In genomic region chr1:89525169-89525855, GRCh38 we compare ENCODE assay signal across 8 cellular contexts. TPM values are rescaled to one million over a fixed set of nuclear protein-coding genes. Genes with fewer than 3 reads are reported as not detected.
DNase-seq lines count a peak whose midpoint lies in the region; ATAC-seq and TF ChIP-seq lines count a peak whose summit lies in the region.

No MANE protein-coding gene starts in this region.

- no peaks in the 10 kb centered on the region for H3K27me3 ChIP-seq in transverse colon

- peak overlapping the region; percentile 71 to 85 for H3K27ac Mint-ChIP-seq in natural killer cell treated with Interleukin-12 subunit alpha and Interleukin-12 subunit beta and Interleukin-15 and Interleukin-18, amount 100 ng/mL, for 72 hours

- H3K36me3 Mint-ChIP-seq in natural killer cell treated with Interleukin-12 subunit alpha and Interleukin-12 subunit beta and Interleukin-15 and Interleukin-18, amount 100 ng/mL, for 72 hours = no peaks in the 10 kb centered on the region

- H3K36me3 ChIP-seq in transverse colon = no peaks in the 10 kb centered on the region

- WGBS in transverse colon (ENCODE audit: low coverage in 1 of 2), 2 donors = 2 to 11% methylated on average over 5 to 23 of the region's 35 CpGs

- TF ChIP-seq POLR2A in transverse colon (IDR thresholded peaks at IDR 0.05) = no peak

- intact Hi-C loops in transverse colon (cut with DNase I; ENCODE audit: low total_unique reads) = no loop called here

- peak overlapping the region; percentile 79 to 94 (median 90) for H3K27ac ChIP-seq in transverse colon

- in situ Hi-C loops in transverse colon (cut with MboI; ENCODE audit: low pct_ligation_motif_present in 1 of 4, low pct_unique_long_range_greater_than_20kb in 1 of 4, low sequenced_read_pairs in 3 of 4) = no loop called here

- DNase-seq in NCI-H82 (lab: John Stamatoyannopoulos, UW) (peak; percentile 68), NCI-H82 treated with DMSO at 0.1 percent for 48 hours (lab: John Stamatoyannopoulos, UW; ENCODE audit: unreplicated experiment) (no peak), NCI-H345 treated with DMSO at 0.1 percent for 48 hours (lab: John Stamatoyannopoulos, UW; ENCODE audit: unreplicated experiment) (peak; percentile 67), transverse colon (no peak)
- peak; percentile 77 for DNase-seq in activated CD8-positive, alpha-beta memory T cell treated with anti-CD3 and anti-CD28 coated beads, Interleukin-2, amount 50 U/mL, for 48 hours
- DNase-seq in natural killer cell treated with Interleukin-12 subunit alpha and Interleukin-12 subunit beta and Interleukin-15 and Interleukin-18, amount 100 ng/mL, for 72 hours (ENCODE audit: low spot score) = no peak

- H3K27me3 Mint-ChIP-seq in natural killer cell treated with Interleukin-12 subunit alpha and Interleukin-12 subunit beta and Interleukin-15 and Interleukin-18, amount 100 ng/mL, for 72 hours = peaks cover 0 to 6% of the 10 kb centered on the region in 2 donors

- ATAC-seq in HG02970 (IDR thresholded peaks at IDR 0.05; ENCODE audit: low FRiP score, unreplicated experiment) (peak; percentile 22), esophagus mucosa (peak; percentile 27)
- ATAC-seq in natural killer cell treated with Interleukin-12 subunit alpha and Interleukin-12 subunit beta and Interleukin-15 and Interleukin-18, amount 100 ng/mL, for 72 hours = peak; percentile 16 to 22

- TF ChIP-seq CTCF in transverse colon (IDR thresholded peaks at IDR 0.05) = no peak

- no peak for TF ChIP-seq EP300 in transverse colon (IDR thresholded peaks at IDR 0.05; ENCODE audit: low read depth)

- H3K9me3 Mint-ChIP-seq in natural killer cell treated with Interleukin-12 subunit alpha and Interleukin-12 subunit beta and Interleukin-15 and Interleukin-18, amount 100 ng/mL, for 72 hours = no peaks in the 10 kb centered on the region

- H3K4me3 Mint-ChIP-seq in natural killer cell treated with Interleukin-12 subunit alpha and Interleukin-12 subunit beta and Interleukin-15 and Interleukin-18, amount 100 ng/mL, for 72 hours = no peak overlapping the region

- no peaks in the 10 kb centered on the region for H3K9me3 ChIP-seq in transverse colon

- peaks cover 15 to 20% of the 10 kb centered on the region in 2 donors for H3K4me1 Mint-ChIP-seq in natural killer cell treated with Interleukin-12 subunit alpha and Interleukin-12 subunit beta and Interleukin-15 and Interleukin-18, amount 100 ng/mL, for 72 hours (ENCODE audit: low read depth in 2 of 2)

- H3K4me3 ChIP-seq in transverse colon = peak overlapping the region; percentile 65 to 96 (median 70)

- peaks cover 0 to 32% (median 10%) of the 10 kb centered on the region in 4 donors for H3K4me1 ChIP-seq in transverse colon

RNA-seq across cellular contexts. Expression of gene LRRC8B, which starts 0.7 kb away (rescaled TPM):
- total RNA-seq in esophagus mucosa (19.6 TPM), transverse colon (10 to 100 TPM in 2 of 4 donors, 1 to 10 TPM in 2; 7.0 to 10.5 (median 8.7) TPM)
- total RNA-seq in natural killer cell treated with Interleukin-12 subunit alpha and Interleukin-12 subunit beta and Interleukin-15 and Interleukin-18, amount 100 ng/mL, for 72 hours = 10 to 100 TPM; 11.1 to 15.3 TPM

Comparison
In these comparisons a context has a peak if more than half of its experiments do, and no peak if none do; other contexts are left out.
1. DNase-seq: peak in NCI-H82 (single experiment), NCI-H345 treated with DMSO at 0.1 percent for 48 hours (single experiment) and activated CD8-positive, alpha-beta memory T cell treated with anti-CD3 and anti-CD28 coated beads, Interleukin-2, amount 50 U/mL, for 48 hours (single experiment); none in NCI-H82 treated with DMSO at 0.1 percent for 48 hours (single experiment), natural killer cell treated with Interleukin-12 subunit alpha and Interleukin-12 subunit beta and Interleukin-15 and Interleukin-18, amount 100 ng/mL, for 72 hours (single experiment) and transverse colon (single experiment).
2. Peak in every context shown above with its lines, with median percentiles within 50 percentile points of each other: ATAC-seq.